Comparison of ENCODE assay signal across 27 cellular contexts in the genomic region with DNA sequence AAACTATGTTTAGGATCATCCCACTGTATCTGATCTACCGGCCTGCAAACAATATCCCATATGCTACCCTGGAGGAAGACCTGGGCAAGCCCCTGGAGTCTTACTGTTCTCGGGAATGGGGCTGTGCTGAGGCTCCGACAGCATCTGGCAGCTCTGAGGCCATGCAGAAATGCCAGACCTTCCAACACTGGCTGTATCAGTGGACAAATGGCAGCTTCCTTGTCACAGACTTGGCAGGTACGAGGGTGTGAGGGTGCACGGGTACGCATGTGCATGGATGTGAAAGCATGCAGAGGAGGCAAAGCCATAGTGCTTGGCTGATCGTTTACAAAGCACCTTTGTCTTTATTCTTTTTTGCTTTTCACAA. TPM values are rescaled to one million over a fixed set of nuclear protein-coding genes. Genes with fewer than 3 reads are reported as not detected.
"Had no signal": no experiment of that assay in that cellular context is flagged by ENCODE, and none has a peak within 500 bp of the region (broad histone marks: within the 10 kb centered on the region; RNA-seq: fewer than 3 reads in every experiment).

No MANE protein-coding gene starts in this region.

- DNase-seq: activated CD4-positive, alpha-beta T cell treated with anti-CD3 and anti-CD28 coated beads, Interleukin-2, amount 10 ng/mL, durations not matched to agents 7 days and 5 days; activated CD4-positive, CD25-positive, alpha-beta regulatory T cell treated with anti-CD3 and anti-CD28 coated beads, Interleukin-2, amount 50 U/mL, for 72 hours; activated CD8-positive, alpha-beta memory T cell treated with anti-CD3 and anti-CD28 coated beads, Interleukin-2, amount 10 ng/mL, durations not matched to agents 7 days and 5 days; activated CD8-positive, alpha-beta T cell treated with anti-CD3 and anti-CD28 coated beads for 36 hours; activated effector memory CD4-positive, alpha-beta T cell treated with anti-CD3 and anti-CD28 coated beads, Interleukin-2, amount 50 U/mL, for 16 hours; activated naive CD4-positive, alpha-beta T cell treated with anti-CD3 and anti-CD28 coated beads, Interleukin-2, amount 50 U/mL, for 16 hours; activated T-cell treated with anti-CD3 and anti-CD28 coated beads for 4 hours; anterior cingulate cortex; brain microvascular endothelial cell; effector CD8-positive, alpha-beta T cell; erythroblast; foreskin melanocyte; glutamatergic neuron; hypothalamus; lower lobe of right lung; naive thymus-derived CD4-positive, alpha-beta T cell; stimulated activated CD4-positive, alpha-beta T cell treated with anti-CD3 and anti-CD28 coated beads, Interleukin-4, amount 100 ng/mL, for 24 hours; stimulated activated naive CD8-positive, alpha-beta T cell treated with anti-CD3 and anti-CD28 coated beads, Interleukin-15, Interleukin-2, amounts not matched to agents 100 U/mL and 50 U/mL, for 24 hours; T-cell; WERI-Rb-1 had no signal

- H3K27me3 ChIP-seq: brain microvascular endothelial cell, tibial nerve had no signal

- FAIRE-seq: islet of Langerhans, TTC549 had no signal

- H3K4me3 ChIP-seq: lower lobe of right lung, tibial nerve had no signal

- H3K9me3 ChIP-seq: lower lobe of right lung, tibial nerve had no signal

- H3K36me3 ChIP-seq: brain microvascular endothelial cell, tibial nerve had no signal

- H3K27ac ChIP-seq: brain microvascular endothelial cell, lower lobe of right lung, tibial nerve, WERI-Rb-1 had no signal

- ATAC-seq: activated CD8-positive, alpha-beta memory T cell treated with anti-CD3 and anti-CD28 coated beads, Interleukin-2, amount 10 ng/mL, durations not matched to agents 7 days and 5 days; activated CD8-positive, alpha-beta T cell treated with anti-CD3 and anti-CD28 coated beads for 36 hours; lower lobe of right lung; naive thymus-derived CD4-positive, alpha-beta T cell; stimulated activated naive CD8-positive, alpha-beta T cell treated with anti-CD3 and anti-CD28 coated beads, Interleukin-15, Interleukin-2, amounts not matched to agents 100 U/mL and 50 U/mL, for 24 hours; T-cell had no signal

RNA-seq across cellular contexts. Expression of a gene that starts 20.1 kb away (rescaled TPM):
- total RNA-seq: activated CD4-positive, alpha-beta T cell treated with anti-CD3 and anti-CD28 coated beads, Interleukin-2, amount 10 ng/mL, durations not matched to agents 7 days and 5 days; activated CD8-positive, alpha-beta memory T cell treated with anti-CD3 and anti-CD28 coated beads, Interleukin-2, amount 10 ng/mL, durations not matched to agents 7 days and 5 days; activated CD8-positive, alpha-beta T cell treated with anti-CD3 and anti-CD28 coated beads for 36 hours; cerebellum; lower lobe of right lung; naive thymus-derived CD4-positive, alpha-beta T cell; neural crest cell; omental fat pad; subcutaneous adipose tissue; T-cell had no signal
- polyA plus RNA-seq: naive thymus-derived CD4-positive, alpha-beta T cell had no signal
